ENCODE assay signal across 1 cellular context in genomic region chr7:100567751-100568175, GRCh38.
A peak's percentile ranks its signal among the peaks of the same experiment; 100 is the strongest.
TF ChIP-seq lines count a peak whose summit lies in the region.

No MANE protein-coding gene starts in this region.

TF ChIP-seq in HepG2, 621 proteins besides CTCF, POLR2A, EP300 and RAD21 (continued from another document):
- TF ChIP-seq IRF9 (CRISPR knock-in tag; IDR thresholded peaks at IDR 0.05; ENCODE audit: borderline replicate concordance) (0 out of 2 replicates have a peak, but pooled peaks have one; percentile 1), YEATS4 (CRISPR knock-in tag; IDR thresholded peaks at IDR 0.05; ENCODE audit: borderline replicate concordance) (0 out of 2 replicates have a peak, but pooled peaks have one; percentile 42), KAT2B (IDR thresholded peaks at IDR 0.05; ENCODE audit: borderline replicate concordance, low read depth, low read length) (peak; percentile 27; the same call in 1 of the 2 replicates), ZNF558 (CRISPR knock-in tag; IDR thresholded peaks at IDR 0.05; ENCODE audit: borderline replicate concordance) (no peak), GZF1 (CRISPR knock-in tag; IDR thresholded peaks at IDR 0.05) (no peak), SPEN (CRISPR knock-in tag; IDR thresholded peaks at IDR 0.05; ENCODE audit: low read depth) (peak; percentile 13; the same call in 1 of the 2 replicates), ZNF777 (CRISPR knock-in tag; IDR thresholded peaks at IDR 0.05) (no peak), GLI4 (CRISPR knock-in tag; IDR thresholded peaks at IDR 0.05; ENCODE audit: borderline replicate concordance) (no peak), MAF1 (CRISPR knock-in tag; IDR thresholded peaks at IDR 0.05; ENCODE audit: borderline replicate concordance) (no peak), HNF1A (IDR thresholded peaks at IDR 0.05; ENCODE audit: low read depth) (no peak), HNF1A (CRISPR knock-in tag; IDR thresholded peaks at IDR 0.05; ENCODE audit: borderline replicate concordance) (no peak), WIZ (CRISPR knock-in tag; IDR thresholded peaks at IDR 0.05) (0 out of 2 replicates have a peak, but pooled peaks have one; percentile 19), SMARCE1 (IDR thresholded peaks at IDR 0.05; ENCODE audit: borderline replicate concordance) (no peak), HOXA5 (CRISPR knock-in tag; IDR thresholded peaks at IDR 0.05) (peak; percentile 19; the same call in 1 of the 2 replicates), ZNF7 (CRISPR knock-in tag; IDR thresholded peaks at IDR 0.05) (no peak), KLF12 (CRISPR knock-in tag; IDR thresholded peaks at IDR 0.05; ENCODE audit: borderline replicate concordance) (no peak), ELF3 (CRISPR knock-in tag; IDR thresholded peaks at IDR 0.05) (peak; percentile 86), ZNF670 (CRISPR knock-in tag; IDR thresholded peaks at IDR 0.05; ENCODE audit: borderline replicate concordance) (peak; percentile 89), ZNF367 (CRISPR knock-in tag; IDR thresholded peaks at IDR 0.05; ENCODE audit: borderline replicate concordance) (no peak), JUN (CRISPR knock-in tag; IDR thresholded peaks at IDR 0.05) (no peak), FIP1L1 (IDR thresholded peaks at IDR 0.05; ENCODE audit: borderline replicate concordance, insufficient read depth, low read depth, low read length) (no peak), ZNF704 (CRISPR knock-in tag; IDR thresholded peaks at IDR 0.05; ENCODE audit: borderline replicate concordance) (0 out of 2 replicates have a peak, but pooled peaks have one; percentile 51), ZBTB3 (CRISPR knock-in tag; IDR thresholded peaks at IDR 0.05; ENCODE audit: borderline replicate concordance, low read depth) (no peak), AGO1 (IDR thresholded peaks at IDR 0.05; ENCODE audit: low read depth, low read length, poor library complexity, severe bottlenecking) (no peak), RBM22 (optimal IDR thresholded peaks at IDR 0.05; ENCODE audit: low read length) (peak; percentile 67), RFX1 (IDR thresholded peaks at IDR 0.05) (peak; percentile 91), ZNF296 (CRISPR knock-in tag; conservative IDR thresholded peaks at IDR 0.05) (no peak), ZSCAN25 (CRISPR knock-in tag; IDR thresholded peaks at IDR 0.05) (no peak), ZNF382 (CRISPR knock-in tag; IDR thresholded peaks at IDR 0.05; ENCODE audit: borderline replicate concordance) (no peak), ZNF816 (CRISPR knock-in tag; IDR thresholded peaks at IDR 0.05; ENCODE audit: borderline replicate concordance) (no peak), KAT8 (CRISPR knock-in tag; IDR thresholded peaks at IDR 0.05) (no peak), ZNF557 (CRISPR knock-in tag; IDR thresholded peaks at IDR 0.05) (0 out of 2 replicates have a peak, but pooled peaks have one; percentile 19), ZNF317 (CRISPR knock-in tag; IDR thresholded peaks at IDR 0.05) (no peak), TOE1 (CRISPR knock-in tag; IDR thresholded peaks at IDR 0.05) (no peak), ZBTB7B (CRISPR knock-in tag; IDR thresholded peaks at IDR 0.05) (peak; percentile 7; the same call in 1 of the 2 replicates)
- TF ChIP-seq, protein P1, sequence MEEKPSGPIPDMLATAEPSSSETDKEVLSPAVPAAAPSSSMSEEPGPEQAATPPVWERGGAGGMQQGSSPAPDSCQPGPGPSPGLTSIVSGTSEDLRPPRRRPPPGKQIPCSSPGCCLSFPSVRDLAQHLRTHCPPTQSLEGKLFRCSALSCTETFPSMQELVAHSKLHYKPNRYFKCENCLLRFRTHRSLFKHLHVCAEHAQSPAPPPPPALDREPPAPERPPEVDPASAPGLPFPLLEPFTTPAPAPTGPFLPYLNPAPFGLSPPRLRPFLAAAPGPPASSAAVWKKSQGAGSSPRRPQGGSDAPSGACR (CRISPR knock-in tag; IDR thresholded peaks at IDR 0.05): no peak
- TF ChIP-seq, protein P2, sequence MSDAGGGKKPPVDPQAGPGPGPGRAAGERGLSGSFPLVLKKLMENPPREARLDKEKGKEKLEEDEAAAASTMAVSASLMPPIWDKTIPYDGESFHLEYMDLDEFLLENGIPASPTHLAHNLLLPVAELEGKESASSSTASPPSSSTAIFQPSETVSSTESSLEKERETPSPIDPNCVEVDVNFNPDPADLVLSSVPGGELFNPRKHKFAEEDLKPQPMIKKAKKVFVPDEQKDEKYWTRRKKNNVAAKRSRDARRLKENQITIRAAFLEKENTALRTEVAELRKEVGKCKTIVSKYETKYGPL (CRISPR knock-in tag; IDR thresholded peaks at IDR 0.05): peak; percentile 7; the same call in 1 of the 2 replicates
- TF ChIP-seq, protein P3, sequence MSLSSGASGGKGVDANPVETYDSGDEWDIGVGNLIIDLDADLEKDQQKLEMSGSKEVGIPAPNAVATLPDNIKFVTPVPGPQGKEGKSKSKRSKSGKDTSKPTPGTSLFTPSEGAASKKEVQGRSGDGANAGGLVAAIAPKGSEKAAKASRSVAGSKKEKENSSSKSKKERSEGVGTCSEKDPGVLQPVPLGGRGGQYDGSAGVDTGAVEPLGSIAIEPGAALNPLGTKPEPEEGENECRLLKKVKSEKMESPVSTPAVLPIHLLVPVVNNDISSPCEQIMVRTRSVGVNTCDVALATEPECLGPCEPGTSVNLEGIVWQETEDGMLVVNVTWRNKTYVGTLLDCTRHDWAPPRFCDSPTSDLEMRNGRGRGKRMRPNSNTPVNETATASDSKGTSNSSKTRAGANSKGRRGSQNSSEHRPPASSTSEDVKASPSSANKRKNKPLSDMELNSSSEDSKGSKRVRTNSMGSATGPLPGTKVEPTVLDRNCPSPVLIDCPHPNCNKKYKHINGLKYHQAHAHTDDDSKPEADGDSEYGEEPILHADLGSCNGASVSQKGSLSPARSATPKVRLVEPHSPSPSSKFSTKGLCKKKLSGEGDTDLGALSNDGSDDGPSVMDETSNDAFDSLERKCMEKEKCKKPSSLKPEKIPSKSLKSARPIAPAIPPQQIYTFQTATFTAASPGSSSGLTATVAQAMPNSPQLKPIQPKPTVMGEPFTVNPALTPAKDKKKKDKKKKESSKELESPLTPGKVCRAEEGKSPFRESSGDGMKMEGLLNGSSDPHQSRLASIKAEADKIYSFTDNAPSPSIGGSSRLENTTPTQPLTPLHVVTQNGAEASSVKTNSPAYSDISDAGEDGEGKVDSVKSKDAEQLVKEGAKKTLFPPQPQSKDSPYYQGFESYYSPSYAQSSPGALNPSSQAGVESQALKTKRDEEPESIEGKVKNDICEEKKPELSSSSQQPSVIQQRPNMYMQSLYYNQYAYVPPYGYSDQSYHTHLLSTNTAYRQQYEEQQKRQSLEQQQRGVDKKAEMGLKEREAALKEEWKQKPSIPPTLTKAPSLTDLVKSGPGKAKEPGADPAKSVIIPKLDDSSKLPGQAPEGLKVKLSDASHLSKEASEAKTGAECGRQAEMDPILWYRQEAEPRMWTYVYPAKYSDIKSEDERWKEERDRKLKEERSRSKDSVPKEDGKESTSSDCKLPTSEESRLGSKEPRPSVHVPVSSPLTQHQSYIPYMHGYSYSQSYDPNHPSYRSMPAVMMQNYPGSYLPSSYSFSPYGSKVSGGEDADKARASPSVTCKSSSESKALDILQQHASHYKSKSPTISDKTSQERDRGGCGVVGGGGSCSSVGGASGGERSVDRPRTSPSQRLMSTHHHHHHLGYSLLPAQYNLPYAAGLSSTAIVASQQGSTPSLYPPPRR (CRISPR knock-in tag; IDR thresholded peaks at IDR 0.05; ENCODE audit: borderline replicate concordance): no peak; the same call in 1 of the 2 replicates
TF ChIP-seq in HepG2: peak in this region for 59.
